In genomic region chr1:100188617-100189016, GRCh38 we compare ENCODE assay signal across 10 cellular contexts. TPM values are rescaled to one million over a fixed set of nuclear protein-coding genes. Genes with fewer than 3 reads are reported as not detected.
DNase-seq lines count a peak whose midpoint lies in the region; ATAC-seq, FAIRE-seq and TF ChIP-seq lines count a peak whose summit lies in the region.
"Had no signal": no experiment of that assay in that cellular context is flagged by ENCODE, and none has a peak within 500 bp of the region (broad histone marks: within the 10 kb centered on the region; RNA-seq: fewer than 3 reads in every experiment).

No MANE protein-coding gene starts in this region.

- 51 to 53% methylated on average over 3 of the region's 3 CpGs for WGBS in pancreas, 2 donors
- 41% methylated on average over 3 of the region's 3 CpGs for WGBS in suprapubic skin

- no peak overlapping the region for H3K4me3 Mint-ChIP-seq in MCF 10A (ENCODE audit: unreplicated experiment)

- H3K9me3 ChIP-seq in pancreas (no peaks in the 10 kb centered on the region), suprapubic skin (no peaks in the 10 kb centered on the region)
- H3K9me3 ChIP-seq: thoracic aorta had no signal

- no peaks in the 10 kb centered on the region for H3K4me1 Mint-ChIP-seq in MCF 10A (ENCODE audit: insufficient read depth, unreplicated experiment)

- H3K27ac ChIP-seq in pancreas (no peak overlapping the region), suprapubic skin (no peak overlapping the region), RWPE1 (no peak overlapping the region)
- H3K27ac ChIP-seq: epithelial cell of prostate, thoracic aorta had no signal

- FAIRE-seq in pancreas (lab: Jason Lieb, UNC) = no peak

- POLR2A ChIA-PET in MCF 10A (lab: Yijun Ruan, JAX) = interaction anchor here (0.9 to 1.0 kb wide), 2 partner anchors 40 to 77 kb away, joined by 3 to 4 read pairs; no protein-coding TSS in a partner anchor
- POLR2A ChIA-PET in RWPE1 (lab: Yijun Ruan, JAX; ENCODE audit: low non-redundant PET) = no interaction called here

- no peaks in the 10 kb centered on the region for H3K27me3 ChIP-seq in pancreas
- H3K27me3 ChIP-seq in suprapubic skin = no peaks in the 10 kb centered on the region

- no peaks in the 10 kb centered on the region for H3K9me3 Mint-ChIP-seq in MCF 10A (ENCODE audit: unreplicated experiment)

- no peaks in the 10 kb centered on the region for H3K27me3 Mint-ChIP-seq in MCF 10A (ENCODE audit: insufficient read depth, unreplicated experiment)

- TF ChIP-seq CTCF in MCF 10A (IDR thresholded peaks at IDR 0.05; ENCODE audit: unreplicated experiment) (no peak), pancreas (IDR thresholded peaks at IDR 0.05) (no peak), suprapubic skin (IDR thresholded peaks at IDR 0.05) (no peak), RWPE1 (conservative IDR thresholded peaks at IDR 0.05; ENCODE audit: low read depth) (no peak)

- CTCF ChIA-PET in MCF 10A (lab: Yijun Ruan, JAX) (interaction anchor here (0.7 kb wide), 1 partner anchor 54 kb away, joined by 3 read pairs; no protein-coding TSS in a partner anchor), RWPE1 (lab: Yijun Ruan, JAX) (no interaction called here)

- H3K4me1 ChIP-seq in pancreas (peaks cover 0 to 3% (median 0%) of the 10 kb centered on the region in 3 donors), suprapubic skin (no peaks in the 10 kb centered on the region)

- intact Hi-C loops in MCF 10A (cut with micrococcal nuclease) (no loop called here), pancreas (cut with DNase I) (no loop called here)

- DNase-seq in NCI-H1092 (lab: John Stamatoyannopoulos, UW) = peak; percentile 55
- DNase-seq in MCF 10A (ENCODE audit: unreplicated experiment) = peak; percentile 47
- DNase-seq in pancreas = no peak
- no peak for DNase-seq in suprapubic skin (ENCODE audit: low spot score in 2 of 2)
- DNase-seq in RWPE1 (ENCODE audit: low spot score) = no peak
- DNase-seq in KG1 (lab: John Stamatoyannopoulos, UW) = no peak

- no peak for TF ChIP-seq EP300 in suprapubic skin (IDR thresholded peaks at IDR 0.05)

- BruUV-seq in MCF 10A (replicated peaks; lab: Mats Ljungman, UMichigan) = no TSS peak

- TF ChIP-seq POLR2A in suprapubic skin (IDR thresholded peaks at IDR 0.05) = no peak

- peak; percentile 37 for ATAC-seq in GM18858 (IDR thresholded peaks at IDR 0.05; ENCODE audit: unreplicated experiment)
- ATAC-seq in pancreas = peak in 3 of 4 donors; percentile 63 to 74 (median 66)
- no peak for ATAC-seq in GM19463 (IDR thresholded peaks at IDR 0.05; ENCODE audit: unreplicated experiment)

- no peaks in the 10 kb centered on the region for H3K36me3 ChIP-seq in pancreas
- no peaks in the 10 kb centered on the region for H3K36me3 ChIP-seq in suprapubic skin
- H3K36me3 ChIP-seq: thoracic aorta had no signal

- no peak overlapping the region for H3K27ac Mint-ChIP-seq in MCF 10A (ENCODE audit: low read depth, unreplicated experiment)

- H3K4me3 ChIP-seq in pancreas = no peak overlapping the region
- no peak overlapping the region for H3K4me3 ChIP-seq in suprapubic skin
- H3K4me3 ChIP-seq: thoracic aorta had no signal

- peaks cover 8% of the 10 kb centered on the region for H3K36me3 Mint-ChIP-seq in MCF 10A (ENCODE audit: insufficient read depth, unreplicated experiment)

RNA-seq across cellular contexts. Expression of gene LRRC39, which starts 10.6 kb away (rescaled TPM):
- total RNA-seq in MCF 10A (2022) = 0.65 and 0.74 TPM in 2 replicates
- total RNA-seq in pancreas = under 1 TPM; 0.06 to 0.51 (median 0.34) TPM
- 1 to 10 TPM; 1.5 to 3.0 TPM for polyA plus RNA-seq in pancreas
- total RNA-seq in suprapubic skin = 1 to 10 TPM in 1 of 4 donors, under 1 TPM in 3; 0.45 to 3.7 (median 0.73) TPM

RNA-seq across cellular contexts. Expression of gene TRMT13, which starts 55.7 kb away (rescaled TPM):
- 24.2 and 25.5 TPM in 2 replicates for total RNA-seq in MCF 10A (2022)
- total RNA-seq in pancreas = 10 to 100 TPM in 1 of 6 donors, 1 to 10 TPM in 5; 4.8 to 10.5 (median 8.1) TPM
- 10 to 100 TPM in 1 of 2 donors, 1 to 10 TPM in 1; 8.7 to 10.6 TPM for polyA plus RNA-seq in pancreas
- total RNA-seq in suprapubic skin = 10 to 100 TPM; 10.8 to 33.7 (median 13.5) TPM

RNA-seq across cellular contexts. Expression of gene SASS6, which starts 55.9 kb away (rescaled TPM):
- total RNA-seq in MCF 10A (2022) (6.6 and 7.5 TPM in 2 replicates), pancreas (1 to 10 TPM in 4 of 6 donors, under 1 TPM in 2; 0.76 to 1.8 (median 1.3) TPM), suprapubic skin (1 to 10 TPM; 2.1 to 3.8 (median 2.4) TPM)
- 1 to 10 TPM in 1 of 2 donors, under 1 TPM in 1; 0.84 to 1.7 TPM for polyA plus RNA-seq in pancreas

Comparison
In these comparisons a context has a peak if more than half of its experiments do, and no peak if none do; other contexts are left out.
1. DNase-seq: peak in NCI-H1092 (single experiment) and MCF 10A (single experiment); none in pancreas (0 of 6), suprapubic skin (0 of 2), RWPE1 (single experiment) and KG1 (single experiment).